1 cellular context compared by ENCODE assay signal in the genomic region with DNA sequence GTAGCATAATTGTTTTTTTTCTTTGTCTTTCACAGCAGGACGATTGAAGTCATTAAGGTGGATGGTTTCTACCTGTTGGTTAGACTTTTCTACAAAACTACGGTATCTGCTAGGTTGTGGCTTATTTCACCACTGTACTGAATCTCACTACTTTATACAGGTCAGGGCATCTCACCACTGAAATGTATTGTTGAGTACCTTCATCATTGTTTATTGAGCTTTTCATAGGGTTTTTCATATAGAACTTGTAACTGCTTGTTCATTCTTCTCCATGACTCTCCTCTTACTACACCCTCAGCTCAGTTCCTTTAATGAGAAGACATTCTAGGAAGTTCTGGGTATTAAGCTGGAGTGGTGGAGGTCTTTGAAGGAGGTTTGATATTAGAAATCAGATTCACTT.
TF ChIP-seq lines count a peak whose summit lies in the region.

No MANE protein-coding gene starts in this region.

TF ChIP-seq in SK-N-SH, 30 proteins besides CTCF, POLR2A, EP300 and RAD21 (continued from another document):
- TF ChIP-seq, protein P1, sequence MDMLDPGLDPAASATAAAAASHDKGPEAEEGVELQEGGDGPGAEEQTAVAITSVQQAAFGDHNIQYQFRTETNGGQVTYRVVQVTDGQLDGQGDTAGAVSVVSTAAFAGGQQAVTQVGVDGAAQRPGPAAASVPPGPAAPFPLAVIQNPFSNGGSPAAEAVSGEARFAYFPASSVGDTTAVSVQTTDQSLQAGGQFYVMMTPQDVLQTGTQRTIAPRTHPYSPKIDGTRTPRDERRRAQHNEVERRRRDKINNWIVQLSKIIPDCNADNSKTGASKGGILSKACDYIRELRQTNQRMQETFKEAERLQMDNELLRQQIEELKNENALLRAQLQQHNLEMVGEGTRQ (IDR thresholded peaks at IDR 0.05; ENCODE audit: borderline replicate concordance, low read depth, low read length), result no peak
- TF ChIP-seq NFIC (IDR thresholded peaks at IDR 0.05; ENCODE audit: borderline replicate concordance), result no peak
- TF ChIP-seq, protein P2, sequence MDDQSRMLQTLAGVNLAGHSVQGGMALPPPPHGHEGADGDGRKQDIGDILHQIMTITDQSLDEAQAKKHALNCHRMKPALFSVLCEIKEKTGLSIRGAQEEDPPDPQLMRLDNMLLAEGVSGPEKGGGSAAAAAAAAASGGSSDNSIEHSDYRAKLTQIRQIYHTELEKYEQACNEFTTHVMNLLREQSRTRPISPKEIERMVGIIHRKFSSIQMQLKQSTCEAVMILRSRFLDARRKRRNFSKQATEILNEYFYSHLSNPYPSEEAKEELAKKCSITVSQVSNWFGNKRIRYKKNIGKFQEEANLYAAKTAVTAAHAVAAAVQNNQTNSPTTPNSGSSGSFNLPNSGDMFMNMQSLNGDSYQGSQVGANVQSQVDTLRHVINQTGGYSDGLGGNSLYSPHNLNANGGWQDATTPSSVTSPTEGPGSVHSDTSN (IDR thresholded peaks at IDR 0.05), result no peak
- TF ChIP-seq, protein P3, sequence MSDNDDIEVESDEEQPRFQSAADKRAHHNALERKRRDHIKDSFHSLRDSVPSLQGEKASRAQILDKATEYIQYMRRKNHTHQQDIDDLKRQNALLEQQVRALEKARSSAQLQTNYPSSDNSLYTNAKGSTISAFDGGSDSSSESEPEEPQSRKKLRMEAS (IDR thresholded peaks at IDR 0.05; ENCODE audit: low read depth), result no peak
- no peak for TF ChIP-seq FOXJ3 (CRISPR knock-in tag; IDR thresholded peaks at IDR 0.05)
- TF ChIP-seq, protein P4, sequence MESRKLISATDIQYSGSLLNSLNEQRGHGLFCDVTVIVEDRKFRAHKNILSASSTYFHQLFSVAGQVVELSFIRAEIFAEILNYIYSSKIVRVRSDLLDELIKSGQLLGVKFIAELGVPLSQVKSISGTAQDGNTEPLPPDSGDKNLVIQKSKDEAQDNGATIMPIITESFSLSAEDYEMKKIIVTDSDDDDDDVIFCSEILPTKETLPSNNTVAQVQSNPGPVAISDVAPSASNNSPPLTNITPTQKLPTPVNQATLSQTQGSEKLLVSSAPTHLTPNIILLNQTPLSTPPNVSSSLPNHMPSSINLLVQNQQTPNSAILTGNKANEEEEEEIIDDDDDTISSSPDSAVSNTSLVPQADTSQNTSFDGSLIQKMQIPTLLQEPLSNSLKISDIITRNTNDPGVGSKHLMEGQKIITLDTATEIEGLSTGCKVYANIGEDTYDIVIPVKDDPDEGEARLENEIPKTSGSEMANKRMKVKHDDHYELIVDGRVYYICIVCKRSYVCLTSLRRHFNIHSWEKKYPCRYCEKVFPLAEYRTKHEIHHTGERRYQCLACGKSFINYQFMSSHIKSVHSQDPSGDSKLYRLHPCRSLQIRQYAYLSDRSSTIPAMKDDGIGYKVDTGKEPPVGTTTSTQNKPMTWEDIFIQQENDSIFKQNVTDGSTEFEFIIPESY (IDR thresholded peaks at IDR 0.05; ENCODE audit: borderline replicate concordance, low read depth), result no peak
- no peak for TF ChIP-seq RFX5 (IDR thresholded peaks at IDR 0.05; ENCODE audit: low read length)
- TF ChIP-seq, protein P5, sequence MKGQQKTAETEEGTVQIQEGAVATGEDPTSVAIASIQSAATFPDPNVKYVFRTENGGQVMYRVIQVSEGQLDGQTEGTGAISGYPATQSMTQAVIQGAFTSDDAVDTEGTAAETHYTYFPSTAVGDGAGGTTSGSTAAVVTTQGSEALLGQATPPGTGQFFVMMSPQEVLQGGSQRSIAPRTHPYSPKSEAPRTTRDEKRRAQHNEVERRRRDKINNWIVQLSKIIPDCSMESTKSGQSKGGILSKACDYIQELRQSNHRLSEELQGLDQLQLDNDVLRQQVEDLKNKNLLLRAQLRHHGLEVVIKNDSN (IDR thresholded peaks at IDR 0.05; ENCODE audit: borderline replicate concordance, low read depth), result no peak
- TF ChIP-seq TAF1 (IDR thresholded peaks at IDR 0.05; ENCODE audit: borderline replicate concordance, low read depth, low read length), result no peak
- TF ChIP-seq GATA2 (CRISPR knock-in tag; IDR thresholded peaks at IDR 0.05), result no peak
- TF ChIP-seq CHD2 (IDR thresholded peaks at IDR 0.05; ENCODE audit: low read length, partially characterized antibody), result no peak
- no peak for TF ChIP-seq MEF2A (IDR thresholded peaks at IDR 0.05; ENCODE audit: borderline replicate concordance, low read depth)
- TF ChIP-seq POLR2AphosphoS5 (IDR thresholded peaks at IDR 0.05; ENCODE audit: low read depth, low read length), result no peak
- no peak for TF ChIP-seq YY1 (IDR thresholded peaks at IDR 0.05; ENCODE audit: low read depth)
- TF ChIP-seq EZH2phosphoT487 (IDR thresholded peaks at IDR 0.05; ENCODE audit: borderline replicate concordance, low read depth), result no peak
- no peak for TF ChIP-seq SMC3 (IDR thresholded peaks at IDR 0.05; ENCODE audit: low read depth, low read length)
